In the genomic region with DNA sequence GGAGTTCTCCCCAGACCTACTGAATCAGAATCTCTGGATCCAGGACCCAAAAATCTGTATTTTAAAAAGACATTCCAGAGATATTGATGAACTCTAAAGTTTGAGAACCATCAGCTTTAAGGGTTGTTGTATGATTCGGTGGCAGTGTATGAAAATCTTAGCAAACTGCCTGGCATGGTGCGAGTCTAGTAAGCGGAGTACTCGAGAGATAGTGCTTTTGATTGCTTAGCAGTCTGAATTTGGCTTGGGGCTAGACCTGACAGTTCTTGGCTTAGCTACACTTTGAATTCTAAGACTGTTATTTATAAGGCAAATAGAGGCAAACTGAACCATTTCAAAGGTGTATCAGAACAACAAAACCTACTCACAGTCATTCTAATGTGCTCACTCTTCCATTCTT, we compare ENCODE assay signal across 26 cellular contexts.
"Had no signal": no experiment of that assay in that cellular context is flagged by ENCODE, and none has a peak within 500 bp of the region (broad histone marks: within the 10 kb centered on the region; RNA-seq: fewer than 3 reads in every experiment).

No MANE protein-coding gene starts in this region.

- H3K4me3 Mint-ChIP-seq: memory B cell; natural killer cell treated with Interleukin-12 subunit alpha and Interleukin-12 subunit beta and Interleukin-15 and Interleukin-18, amount 100 ng/mL, for 72 hours; neural progenitor cell had no signal

- H3K9me3 Mint-ChIP-seq: neural progenitor cell had no signal

- H3K27me3 ChIP-seq: dorsolateral prefrontal cortex, neural progenitor cell, pancreas, right lobe of liver, spleen, stomach, transverse colon had no signal

- DNase-seq: central memory CD4-positive, alpha-beta T cell; cortex of kidney; dorsolateral prefrontal cortex; effector CD8-positive, alpha-beta T cell; head of caudate nucleus; hippocampal formation; kidney glomerular epithelial cell; lower lobe of right lung; midbrain; nucleus accumbens; pancreas; right lobe of liver; spleen; stimulated activated CD4-positive, alpha-beta T cell treated with anti-CD3 and anti-CD28 coated beads, Interleukin-15, amount 100 ng/mL, for 24 hours; stimulated activated CD4-positive, alpha-beta T cell treated with anti-CD3 and anti-CD28 coated beads, Interleukin-1b, Interleukin-23, amount 100 ng/mL, for 48 hours; stimulated activated CD4-positive, alpha-beta T cell treated with anti-CD3 and anti-CD28 coated beads, Interleukin-4, amount 100 ng/mL, for 24 hours; stimulated activated naive CD4-positive, alpha-beta T cell; stomach; substantia nigra; transverse colon had no signal

- H3K9me3 ChIP-seq: lower lobe of right lung, pancreas, right lobe of liver, stomach, thoracic aorta, transverse colon had no signal

- H3K4me3 ChIP-seq: dorsolateral prefrontal cortex, lower lobe of right lung, neural progenitor cell, pancreas, right lobe of liver, spleen, stomach, thoracic aorta, transverse colon had no signal

- H3K27ac ChIP-seq: dorsolateral prefrontal cortex, lower lobe of right lung, neural progenitor cell, pancreas, right lobe of liver, spleen, transverse colon had no signal

- H3K27me3 Mint-ChIP-seq: memory B cell; natural killer cell treated with Interleukin-12 subunit alpha and Interleukin-12 subunit beta and Interleukin-15 and Interleukin-18, amount 100 ng/mL, for 72 hours; progenitor cell of endocrine pancreas had no signal

- H3K27ac Mint-ChIP-seq: neural progenitor cell, progenitor cell of endocrine pancreas had no signal

- ATAC-seq: left lobe of liver; lower lobe of right lung; natural killer cell treated with Interleukin-12 subunit alpha and Interleukin-12 subunit beta and Interleukin-15 and Interleukin-18, amount 100 ng/mL, for 72 hours; pancreas; right lobe of liver had no signal

- H3K4me1 ChIP-seq: lower lobe of right lung, neural progenitor cell, pancreas, right lobe of liver had no signal

- H3K4me1 Mint-ChIP-seq: neural progenitor cell had no signal
